1 cellular context compared by ENCODE assay signal in the genomic region with DNA sequence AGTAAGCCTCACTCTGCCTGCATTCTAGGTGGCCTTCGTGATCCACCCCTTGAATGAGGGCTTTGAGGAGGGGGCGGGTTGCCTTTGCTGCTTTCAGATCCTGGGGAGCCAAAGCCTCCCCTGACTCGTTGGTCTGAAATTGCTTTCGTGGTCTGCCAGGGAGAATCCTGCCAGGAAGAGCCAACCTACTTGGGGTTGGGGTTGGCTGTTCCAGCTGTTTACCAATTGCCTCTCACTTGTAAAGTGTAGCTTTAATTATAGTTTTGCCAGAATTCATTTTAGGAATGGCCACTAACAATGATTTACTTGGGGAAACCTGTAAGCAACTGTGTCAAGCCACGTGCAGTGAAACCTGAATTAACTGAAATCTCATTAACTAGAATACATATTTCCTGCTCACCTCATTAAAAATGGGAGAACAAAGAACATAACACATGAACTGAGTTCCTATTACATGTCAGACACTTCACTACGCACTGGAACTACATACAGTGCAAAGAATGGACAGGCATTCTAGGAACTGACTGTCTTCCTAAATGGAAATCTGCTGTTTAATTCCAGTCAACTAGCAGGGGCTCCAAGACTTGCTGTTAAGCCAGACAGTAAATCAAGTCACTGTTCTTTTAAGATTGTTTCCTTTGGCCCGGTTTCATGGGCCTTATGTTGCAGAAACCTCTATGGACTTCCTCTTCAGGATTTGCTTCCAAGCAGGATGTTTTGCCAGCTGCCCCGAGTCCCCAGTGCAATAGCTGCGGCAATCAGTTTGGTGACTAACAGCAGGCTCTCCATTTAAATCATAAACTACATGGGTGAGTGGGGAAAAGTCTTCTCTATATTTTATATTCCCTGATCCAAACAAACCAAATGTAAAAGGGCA.
TF ChIP-seq lines count a peak whose summit lies in the region.

No MANE protein-coding gene starts in this region.

TF ChIP-seq in GM12891, 5 proteins besides CTCF, POLR2A, EP300 and RAD21 (continued from another document):
- TF ChIP-seq POU2F2 (IDR thresholded peaks at IDR 0.05; ENCODE audit: low read depth, low read length) = no peak
- no peak for TF ChIP-seq TAF1 (IDR thresholded peaks at IDR 0.05; ENCODE audit: low read depth, low read length)
- TF ChIP-seq POLR2AphosphoS5 (IDR thresholded peaks at IDR 0.05; ENCODE audit: low read depth, low read length) = no peak
TF ChIP-seq in GM12891: peak in this region for 0.
